1 cellular context compared by ENCODE assay signal in genomic region chr9:116389546-116390305, GRCh38.
TF ChIP-seq lines count a peak whose summit lies in the region.

No MANE protein-coding gene starts in this region.

TF ChIP-seq in GM12878, 131 proteins besides CTCF, POLR2A, EP300 and RAD21:
- TF ChIP-seq, protein P1, sequence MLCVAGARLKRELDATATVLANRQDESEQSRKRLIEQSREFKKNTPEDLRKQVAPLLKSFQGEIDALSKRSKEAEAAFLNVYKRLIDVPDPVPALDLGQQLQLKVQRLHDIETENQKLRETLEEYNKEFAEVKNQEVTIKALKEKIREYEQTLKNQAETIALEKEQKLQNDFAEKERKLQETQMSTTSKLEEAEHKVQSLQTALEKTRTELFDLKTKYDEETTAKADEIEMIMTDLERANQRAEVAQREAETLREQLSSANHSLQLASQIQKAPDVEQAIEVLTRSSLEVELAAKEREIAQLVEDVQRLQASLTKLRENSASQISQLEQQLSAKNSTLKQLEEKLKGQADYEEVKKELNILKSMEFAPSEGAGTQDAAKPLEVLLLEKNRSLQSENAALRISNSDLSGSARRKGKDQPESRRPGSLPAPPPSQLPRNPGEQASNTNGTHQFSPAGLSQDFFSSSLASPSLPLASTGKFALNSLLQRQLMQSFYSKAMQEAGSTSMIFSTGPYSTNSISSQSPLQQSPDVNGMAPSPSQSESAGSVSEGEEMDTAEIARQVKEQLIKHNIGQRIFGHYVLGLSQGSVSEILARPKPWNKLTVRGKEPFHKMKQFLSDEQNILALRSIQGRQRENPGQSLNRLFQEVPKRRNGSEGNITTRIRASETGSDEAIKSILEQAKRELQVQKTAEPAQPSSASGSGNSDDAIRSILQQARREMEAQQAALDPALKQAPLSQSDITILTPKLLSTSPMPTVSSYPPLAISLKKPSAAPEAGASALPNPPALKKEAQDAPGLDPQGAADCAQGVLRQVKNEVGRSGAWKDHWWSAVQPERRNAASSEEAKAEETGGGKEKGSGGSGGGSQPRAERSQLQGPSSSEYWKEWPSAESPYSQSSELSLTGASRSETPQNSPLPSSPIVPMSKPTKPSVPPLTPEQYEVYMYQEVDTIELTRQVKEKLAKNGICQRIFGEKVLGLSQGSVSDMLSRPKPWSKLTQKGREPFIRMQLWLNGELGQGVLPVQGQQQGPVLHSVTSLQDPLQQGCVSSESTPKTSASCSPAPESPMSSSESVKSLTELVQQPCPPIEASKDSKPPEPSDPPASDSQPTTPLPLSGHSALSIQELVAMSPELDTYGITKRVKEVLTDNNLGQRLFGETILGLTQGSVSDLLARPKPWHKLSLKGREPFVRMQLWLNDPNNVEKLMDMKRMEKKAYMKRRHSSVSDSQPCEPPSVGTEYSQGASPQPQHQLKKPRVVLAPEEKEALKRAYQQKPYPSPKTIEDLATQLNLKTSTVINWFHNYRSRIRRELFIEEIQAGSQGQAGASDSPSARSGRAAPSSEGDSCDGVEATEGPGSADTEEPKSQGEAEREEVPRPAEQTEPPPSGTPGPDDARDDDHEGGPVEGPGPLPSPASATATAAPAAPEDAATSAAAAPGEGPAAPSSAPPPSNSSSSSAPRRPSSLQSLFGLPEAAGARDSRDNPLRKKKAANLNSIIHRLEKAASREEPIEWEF (IDR thresholded peaks at IDR 0.05; ENCODE audit: insufficient replicate concordance, low read depth, low read length) = no peak
- TF ChIP-seq MXI1 (IDR thresholded peaks at IDR 0.05; ENCODE audit: low read depth, low read length) (no peak), WRNIP1 (IDR thresholded peaks at IDR 0.05; ENCODE audit: borderline replicate concordance, low read depth, low read length) (no peak), EED (IDR thresholded peaks at IDR 0.05; ENCODE audit: low read depth) (no peak), POLR2AphosphoS5 (IDR thresholded peaks at IDR 0.05; ENCODE audit: low read length) (no peak), KDM1A (IDR thresholded peaks at IDR 0.05; ENCODE audit: borderline replicate concordance) (no peak), HDAC2 (IDR thresholded peaks at IDR 0.05) (no peak), TARDBP (IDR thresholded peaks at IDR 0.05; ENCODE audit: borderline replicate concordance) (no peak), ATF7 (IDR thresholded peaks at IDR 0.05; ENCODE audit: low read depth) (no peak), ELK1 (IDR thresholded peaks at IDR 0.05; ENCODE audit: low read depth, low read length) (no peak), ZNF622 (IDR thresholded peaks at IDR 0.05) (no peak), ZNF592 (IDR thresholded peaks at IDR 0.05) (no peak), SP1 (IDR thresholded peaks at IDR 0.05; ENCODE audit: low read depth, low read length) (no peak), RCOR1 (conservative IDR thresholded peaks at IDR 0.05; ENCODE audit: low read depth, low read length) (no peak), PRDM15 (CRISPR knock-in tag; IDR thresholded peaks at IDR 0.05) (no peak), MTA3 (IDR thresholded peaks at IDR 0.05; ENCODE audit: borderline replicate concordance, low read length) (no peak), CEBPB (IDR thresholded peaks at IDR 0.05; ENCODE audit: borderline replicate concordance in 1 of 2, low read depth in 2 of 2, low read length in 2 of 2) (no peak), BRCA1 (IDR thresholded peaks at IDR 0.05; ENCODE audit: low read depth, low read length) (no peak)
- TF ChIP-seq, protein P2, sequence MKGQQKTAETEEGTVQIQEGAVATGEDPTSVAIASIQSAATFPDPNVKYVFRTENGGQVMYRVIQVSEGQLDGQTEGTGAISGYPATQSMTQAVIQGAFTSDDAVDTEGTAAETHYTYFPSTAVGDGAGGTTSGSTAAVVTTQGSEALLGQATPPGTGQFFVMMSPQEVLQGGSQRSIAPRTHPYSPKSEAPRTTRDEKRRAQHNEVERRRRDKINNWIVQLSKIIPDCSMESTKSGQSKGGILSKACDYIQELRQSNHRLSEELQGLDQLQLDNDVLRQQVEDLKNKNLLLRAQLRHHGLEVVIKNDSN (IDR thresholded peaks at IDR 0.05; ENCODE audit: borderline replicate concordance, extremely low read length, insufficient read depth, low read depth, low read length) = no peak
- TF ChIP-seq, protein P3, sequence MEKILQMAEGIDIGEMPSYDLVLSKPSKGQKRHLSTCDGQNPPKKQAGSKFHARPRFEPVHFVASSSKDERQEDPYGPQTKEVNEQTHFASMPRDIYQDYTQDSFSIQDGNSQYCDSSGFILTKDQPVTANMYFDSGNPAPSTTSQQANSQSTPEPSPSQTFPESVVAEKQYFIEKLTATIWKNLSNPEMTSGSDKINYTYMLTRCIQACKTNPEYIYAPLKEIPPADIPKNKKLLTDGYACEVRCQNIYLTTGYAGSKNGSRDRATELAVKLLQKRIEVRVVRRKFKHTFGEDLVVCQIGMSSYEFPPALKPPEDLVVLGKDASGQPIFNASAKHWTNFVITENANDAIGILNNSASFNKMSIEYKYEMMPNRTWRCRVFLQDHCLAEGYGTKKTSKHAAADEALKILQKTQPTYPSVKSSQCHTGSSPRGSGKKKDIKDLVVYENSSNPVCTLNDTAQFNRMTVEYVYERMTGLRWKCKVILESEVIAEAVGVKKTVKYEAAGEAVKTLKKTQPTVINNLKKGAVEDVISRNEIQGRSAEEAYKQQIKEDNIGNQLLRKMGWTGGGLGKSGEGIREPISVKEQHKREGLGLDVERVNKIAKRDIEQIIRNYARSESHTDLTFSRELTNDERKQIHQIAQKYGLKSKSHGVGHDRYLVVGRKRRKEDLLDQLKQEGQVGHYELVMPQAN (conservative IDR thresholded peaks at IDR 0.05) = no peak
